ENCODE assay signal across 8 cellular contexts in the genomic region with DNA sequence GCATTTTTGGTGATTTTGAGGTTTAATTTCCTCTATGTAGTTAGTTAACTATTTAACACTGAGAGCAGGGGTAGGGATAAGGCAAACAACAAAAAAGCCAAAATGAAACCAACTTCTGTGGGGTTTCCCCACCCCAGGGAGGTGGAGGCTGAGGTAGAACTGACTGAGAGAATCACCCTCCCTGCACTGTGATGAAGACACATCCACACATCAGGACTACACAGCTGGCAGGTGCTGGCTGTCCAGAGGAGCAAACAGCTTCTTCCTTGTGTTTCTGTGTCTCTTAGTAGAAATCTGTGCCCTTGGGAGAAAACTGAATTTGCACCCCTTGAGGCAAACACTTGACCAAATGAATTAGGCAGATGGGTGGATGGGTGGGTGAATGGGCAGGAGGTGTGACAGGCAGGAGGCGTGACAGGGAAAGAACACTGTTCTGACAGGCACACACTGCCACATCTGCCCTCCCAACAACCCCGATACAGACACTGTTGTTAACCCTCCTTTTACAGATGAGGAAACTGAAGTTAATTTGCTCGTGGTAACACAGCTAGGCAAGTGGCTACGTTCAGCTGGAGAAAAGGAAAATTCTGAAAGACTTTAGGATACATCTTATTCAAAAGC.
DNase-seq lines count a peak whose midpoint lies in the region; ATAC-seq and TF ChIP-seq lines count a peak whose summit lies in the region.

No MANE protein-coding gene starts in this region.

- H3K9me3 ChIP-seq in MG63, result no peaks in the 10 kb centered on the region

- H3K4me3 Mint-ChIP-seq in osteocyte (ENCODE audit: unreplicated experiment), result no peak overlapping the region

- peaks cover 6% of the 10 kb centered on the region for H3K4me1 Mint-ChIP-seq in osteocyte (ENCODE audit: unreplicated experiment)

- H3K9me3 Mint-ChIP-seq in osteocyte (ENCODE audit: unreplicated experiment), result no peaks in the 10 kb centered on the region

- H3K27me3 Mint-ChIP-seq in osteocyte (ENCODE audit: unreplicated experiment), result peaks cover 22% of the 10 kb centered on the region

- H3K27me3 ChIP-seq in MG63, result peaks cover 2% of the 10 kb centered on the region; the same call in 1 of the 2 replicates

- peak; percentile 50 to 57 for DNase-seq in activated CD4-positive, alpha-beta T cell treated with anti-CD3 and anti-CD28 coated beads, Interleukin-2, amount 50 U/mL, for 4 hours
- DNase-seq in osteocyte (ENCODE audit: extremely low spot score, unreplicated experiment), result peak; percentile 42
- no peak for DNase-seq in pons (ENCODE audit: low spot score)
- DNase-seq in MG63, result no peak
- no peak for DNase-seq in GM19238 (ENCODE audit: insufficient read length, low spot score)
- no peak for DNase-seq in hippocampal formation (lab: John Stamatoyannopoulos, UW)

- peak; percentile 50 for ATAC-seq in GM19372 (IDR thresholded peaks at IDR 0.05; ENCODE audit: low read depth, unreplicated experiment)
- peak; percentile 42 for ATAC-seq in HG03095 (IDR thresholded peaks at IDR 0.05; ENCODE audit: unreplicated experiment)

- no peak overlapping the region for H3K4me3 ChIP-seq in MG63

- 0 out of 2 replicates have a peak, but pooled peaks cover 2% of the 10 kb centered on the region for H3K36me3 ChIP-seq in MG63

- H3K36me3 Mint-ChIP-seq in osteocyte (ENCODE audit: unreplicated experiment), result no peaks in the 10 kb centered on the region

- no peak for TF ChIP-seq CTCF in osteocyte (IDR thresholded peaks at IDR 0.05)

- H3K27ac Mint-ChIP-seq in osteocyte (ENCODE audit: unreplicated experiment), result no peak overlapping the region

Comparison
In these comparisons a context has a peak if more than half of its experiments do, and no peak if none do; other contexts are left out.
1. DNase-seq: peak in activated CD4-positive, alpha-beta T cell treated with anti-CD3 and anti-CD28 coated beads, Interleukin-2, amount 50 U/mL, for 4 hours (2 of 2) and osteocyte (single experiment); none in pons (single experiment), MG63 (single experiment), GM19238 (single experiment) and hippocampal formation (0 of 2).